ENCODE assay signal across 27 cellular contexts in genomic region chr3:78820497-78820896, GRCh38.
DNase-seq lines count a peak whose midpoint lies in the region; FAIRE-seq and TF ChIP-seq lines count a peak whose summit lies in the region.
"Had no signal": no experiment of that assay in that cellular context is flagged by ENCODE, and none has a peak within 500 bp of the region (broad histone marks: within the 10 kb centered on the region; RNA-seq: fewer than 3 reads in every experiment).

No MANE protein-coding gene starts in this region.

- no peak overlapping the region for H3K9ac ChIP-seq in astrocyte (ENCODE audit: low read length)
- H3K9ac ChIP-seq: BLaER1 treated with 17β-estradiol and CSF1 and Interleukin-3, amounts not matched to agents 10 nM and 100 nM had no signal

- H3K4me1 Mint-ChIP-seq in astrocyte (ENCODE audit: low read depth, unreplicated experiment), result peaks cover 14% of the 10 kb centered on the region
- H3K4me1 Mint-ChIP-seq: CD4-positive, alpha-beta memory T cell had no signal

- no peaks in the 10 kb centered on the region for H3K36me3 Mint-ChIP-seq in astrocyte (ENCODE audit: low read depth, unreplicated experiment)
- H3K36me3 Mint-ChIP-seq: CD4-positive, alpha-beta memory T cell had no signal

- H3K27ac ChIP-seq in astrocyte (ENCODE audit: low read depth, low read length), result no peak overlapping the region
- H3K27ac ChIP-seq: BLaER1 treated with 17β-estradiol and CSF1 and Interleukin-3, amounts not matched to agents 10 nM and 100 nM; SJCRH30 had no signal

- peaks cover 4% of the 10 kb centered on the region for H4K20me1 ChIP-seq in astrocyte (ENCODE audit: insufficient read depth, low read length)
- H4K20me1 ChIP-seq: BLaER1 treated with 17β-estradiol and CSF1 and Interleukin-3, amounts not matched to agents 10 nM and 100 nM had no signal

- no peak for TF ChIP-seq CTCF in astrocyte (IDR thresholded peaks at IDR 0.05; ENCODE audit: insufficient read depth, low read depth, low read length)

- H3K4me1 ChIP-seq in astrocyte (ENCODE audit: insufficient read depth, low read length), result peaks cover 5% of the 10 kb centered on the region
- H3K4me1 ChIP-seq: SJCRH30 had no signal

- FAIRE-seq in astrocyte (lab: Jason Lieb, UNC), result no peak
- FAIRE-seq: GM12878 had no signal

- H2AFZ ChIP-seq in astrocyte (ENCODE audit: low read depth, low read length), result no peak overlapping the region
- H2AFZ ChIP-seq: GM23338 had no signal

- no peak overlapping the region for H3K4me2 ChIP-seq in astrocyte (ENCODE audit: low read length)
- H3K4me2 ChIP-seq: GM23338 had no signal

- no peak overlapping the region for H3K4me3 ChIP-seq in astrocyte (ENCODE audit: insufficient read depth, low read depth, low read length)
- H3K4me3 ChIP-seq: BLaER1 treated with 17β-estradiol and CSF1 and Interleukin-3, amounts not matched to agents 10 nM and 100 nM; GM12878; GM23338; SJCRH30 had no signal

- no peaks in the 10 kb centered on the region for H3K79me2 ChIP-seq in astrocyte (ENCODE audit: insufficient read depth, low read length)

- no peak overlapping the region for H3K27ac Mint-ChIP-seq in astrocyte (ENCODE audit: unreplicated experiment)
- H3K27ac Mint-ChIP-seq: CD4-positive, alpha-beta memory T cell; GM23338 had no signal

- DNase-seq in EH (ENCODE audit: low read depth) (peak; percentile 1), astrocyte (ENCODE audit: low read depth) (peak; percentile 24), fibroblast of peridontal ligament (ENCODE audit: extremely low read depth) (peak; percentile 35), pons (ENCODE audit: low spot score) (peak; percentile 51), activated gamma-delta T cell treated with Interleukin-2 at 50 U/mL for 16 hours (no peak), kidney tubule cell (ENCODE audit: low spot score) (no peak), NCI-H1694 treated with DMSO at 0.1 percent for 48 hours (lab: John Stamatoyannopoulos, UW) (no peak)
- DNase-seq: AML-193; CD4-positive, alpha-beta memory T cell; COR-L47; EL; GDM1; HCEC 1CT; IMR-90; KG1; NCI-H1048; NCI-H1417 treated with DMSO at 0.1 percent for 48 hours; NCI-H187; NCI-H2081 treated with DMSO at 0.1 percent for 48 hours; NCI-H2171; NCI-H226; NCI-H510A; NCI-H69; SJCRH30 had no signal

- H3K4me3 Mint-ChIP-seq in astrocyte (ENCODE audit: unreplicated experiment), result no peak overlapping the region
- H3K4me3 Mint-ChIP-seq: CD4-positive, alpha-beta memory T cell; GM23338 had no signal

- no peaks in the 10 kb centered on the region for H3K36me3 ChIP-seq in astrocyte (ENCODE audit: insufficient read depth, low read length)
- H3K36me3 ChIP-seq: SJCRH30 had no signal

- H3K9me3 ChIP-seq in astrocyte (ENCODE audit: insufficient read depth, low read depth, low read length), result no peaks in the 10 kb centered on the region
- H3K9me3 ChIP-seq: SJCRH30 had no signal

- H3K9me3 Mint-ChIP-seq in astrocyte (ENCODE audit: unreplicated experiment), result peaks cover 2% of the 10 kb centered on the region
- H3K9me3 Mint-ChIP-seq: GM23338 had no signal

- no peaks in the 10 kb centered on the region for H3K27me3 Mint-ChIP-seq in astrocyte (ENCODE audit: low read depth, unreplicated experiment)
- H3K27me3 Mint-ChIP-seq: CD4-positive, alpha-beta memory T cell had no signal

- H3K27me3 ChIP-seq in astrocyte (ENCODE audit: insufficient read depth, low read length), result no peaks in the 10 kb centered on the region
- H3K27me3 ChIP-seq: BLaER1 treated with 17β-estradiol and CSF1 and Interleukin-3, amounts not matched to agents 10 nM and 100 nM; SJCRH30 had no signal

Comparison
In these comparisons a context has a peak if more than half of its experiments do, and no peak if none do; other contexts are left out.
1. DNase-seq: peak in EH (single experiment), astrocyte (single experiment), fibroblast of peridontal ligament (single experiment) and pons (single experiment); none in activated gamma-delta T cell treated with Interleukin-2 at 50 U/mL for 16 hours (single experiment), kidney tubule cell (single experiment) and NCI-H1694 treated with DMSO at 0.1 percent for 48 hours (single experiment).